Comparison of ENCODE assay signal across 20 cellular contexts in genomic region chr14:72172597-72172996, GRCh38.
"Had no signal": no experiment of that assay in that cellular context is flagged by ENCODE, and none has a peak within 500 bp of the region (broad histone marks: within the 10 kb centered on the region; RNA-seq: fewer than 3 reads in every experiment).

No MANE protein-coding gene starts in this region.

- H3K4me1 ChIP-seq: SJCRH30 had no signal

- H3K4me3 ChIP-seq: MG63, SJCRH30 had no signal

- DNase-seq: KBM-7, MG63, NCI-H1092, NCI-H1105 treated with DMSO at 0.1 percent for 48 hours, NCI-H1417 treated with DMSO at 0.1 percent for 48 hours, NCI-H146, NCI-H1694 treated with DMSO at 0.1 percent for 48 hours, NCI-H1930, NCI-H2081, NCI-H2107, NCI-H345, NCI-H446 treated with DMSO at 0.1 percent for 48 hours, NCI-H524 treated with DMSO at 0.1 percent for 48 hours, NCI-H69, NCI-H774, RPMI8226, SHP77 treated with DMSO at 0.1 percent for 48 hours, SJCRH30, T-helper 1 cell had no signal

- H3K36me3 ChIP-seq: MG63, SJCRH30 had no signal

- ATAC-seq: SK-N-SH treated with all-trans-retinoic acid at 6 μM for 48 hours had no signal

- H3K9me3 ChIP-seq: MG63, SJCRH30 had no signal

- H3K27me3 ChIP-seq: MG63, SJCRH30 had no signal
